In the genomic region with DNA sequence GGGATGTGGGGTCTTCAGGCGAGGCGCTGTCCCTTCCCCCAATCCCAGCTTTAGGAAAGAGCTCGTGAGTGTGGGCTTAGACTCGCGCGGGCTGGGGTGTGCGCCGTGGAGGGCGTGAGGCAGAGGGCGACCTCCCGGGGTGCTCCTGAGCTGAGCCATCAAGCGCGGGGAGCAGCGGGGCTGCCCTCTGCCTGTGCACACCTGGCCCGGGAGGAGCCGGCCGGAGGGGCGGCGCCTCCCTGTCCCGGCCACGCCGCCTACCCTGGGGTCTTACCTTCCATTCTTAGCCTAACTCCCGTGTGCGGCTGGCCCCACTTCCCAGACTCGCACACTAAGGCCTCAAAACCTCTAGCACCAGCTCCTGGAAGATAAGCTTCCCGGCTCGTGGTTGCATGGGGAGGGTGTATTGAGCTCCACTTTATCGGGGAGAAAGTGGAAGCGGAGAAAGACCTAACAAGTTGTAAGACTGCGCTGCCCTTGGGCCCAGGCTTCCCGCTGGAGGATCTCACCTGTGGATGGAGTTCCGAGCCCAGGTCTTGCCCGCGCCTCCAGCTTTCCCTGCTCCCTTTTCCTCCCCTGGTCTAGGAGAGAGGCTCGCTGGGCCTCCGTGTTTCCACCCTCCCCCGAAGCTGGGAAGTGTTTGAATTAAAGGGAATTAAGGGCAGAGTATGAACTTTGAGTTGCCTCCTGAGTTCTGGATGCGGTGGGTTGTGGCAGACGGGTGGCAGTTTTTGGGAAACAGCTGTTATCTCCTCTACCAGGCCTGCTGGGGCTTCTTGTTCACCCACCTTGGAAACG, we compare ENCODE assay signal across 1 cellular context.
A peak's percentile ranks its signal among the peaks of the same experiment; 100 is the strongest.
TF ChIP-seq lines count a peak whose summit lies in the region.

No MANE protein-coding gene starts in this region.

TF ChIP-seq in HepG2, 621 proteins besides CTCF, POLR2A, EP300 and RAD21 (continued from another document and continues in another):
- TF ChIP-seq, protein P1, sequence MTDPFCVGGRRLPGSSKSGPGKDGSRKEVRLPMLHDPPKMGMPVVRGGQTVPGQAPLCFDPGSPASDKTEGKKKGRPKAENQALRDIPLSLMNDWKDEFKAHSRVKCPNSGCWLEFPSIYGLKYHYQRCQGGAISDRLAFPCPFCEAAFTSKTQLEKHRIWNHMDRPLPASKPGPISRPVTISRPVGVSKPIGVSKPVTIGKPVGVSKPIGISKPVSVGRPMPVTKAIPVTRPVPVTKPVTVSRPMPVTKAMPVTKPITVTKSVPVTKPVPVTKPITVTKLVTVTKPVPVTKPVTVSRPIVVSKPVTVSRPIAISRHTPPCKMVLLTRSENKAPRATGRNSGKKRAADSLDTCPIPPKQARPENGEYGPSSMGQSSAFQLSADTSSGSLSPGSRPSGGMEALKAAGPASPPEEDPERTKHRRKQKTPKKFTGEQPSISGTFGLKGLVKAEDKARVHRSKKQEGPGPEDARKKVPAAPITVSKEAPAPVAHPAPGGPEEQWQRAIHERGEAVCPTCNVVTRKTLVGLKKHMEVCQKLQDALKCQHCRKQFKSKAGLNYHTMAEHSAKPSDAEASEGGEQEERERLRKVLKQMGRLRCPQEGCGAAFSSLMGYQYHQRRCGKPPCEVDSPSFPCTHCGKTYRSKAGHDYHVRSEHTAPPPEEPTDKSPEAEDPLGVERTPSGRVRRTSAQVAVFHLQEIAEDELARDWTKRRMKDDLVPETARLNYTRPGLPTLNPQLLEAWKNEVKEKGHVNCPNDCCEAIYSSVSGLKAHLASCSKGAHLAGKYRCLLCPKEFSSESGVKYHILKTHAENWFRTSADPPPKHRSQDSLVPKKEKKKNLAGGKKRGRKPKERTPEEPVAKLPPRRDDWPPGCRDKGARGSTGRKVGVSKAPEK (CRISPR knock-in tag; IDR thresholded peaks at IDR 0.05; ENCODE audit: borderline replicate concordance): no peak
- TF ChIP-seq ZFP36L2 (CRISPR knock-in tag; IDR thresholded peaks at IDR 0.05) (no peak), SP4 (CRISPR knock-in tag; IDR thresholded peaks at IDR 0.05) (peak; percentile 24; the same call in 1 of the 2 replicates), ZMYM3 (CRISPR knock-in tag; IDR thresholded peaks at IDR 0.05) (peak; percentile 90), RELA (CRISPR knock-in tag; IDR thresholded peaks at IDR 0.05) (no peak), ZNF607 (CRISPR knock-in tag; IDR thresholded peaks at IDR 0.05; ENCODE audit: borderline replicate concordance) (peak; percentile 67; the same call in 1 of the 2 replicates), ZNF510 (CRISPR knock-in tag; IDR thresholded peaks at IDR 0.05; ENCODE audit: low read depth) (no peak), PRPF4 (IDR thresholded peaks at IDR 0.05; ENCODE audit: low read depth, low read length, poor library complexity, severe bottlenecking) (no peak), HMG20A (CRISPR knock-in tag; IDR thresholded peaks at IDR 0.05; ENCODE audit: borderline replicate concordance) (no peak), ZSCAN31 (CRISPR knock-in tag; IDR thresholded peaks at IDR 0.05; ENCODE audit: low read depth) (peak; percentile 83; the same call in 1 of the 2 replicates), SP5 (CRISPR knock-in tag; IDR thresholded peaks at IDR 0.05; ENCODE audit: borderline replicate concordance, low read depth) (no peak), GTF3A (CRISPR knock-in tag; conservative IDR thresholded peaks at IDR 0.05) (no peak), ZBTB20 (CRISPR knock-in tag; IDR thresholded peaks at IDR 0.05; ENCODE audit: borderline replicate concordance, low read depth) (no peak), ZNF331 (CRISPR knock-in tag; IDR thresholded peaks at IDR 0.05) (no peak; the same call in 1 of the 2 replicates), AGO1 (IDR thresholded peaks at IDR 0.05; ENCODE audit: low read depth, low read length, poor library complexity, severe bottlenecking) (peak; percentile 57), MED13 (CRISPR knock-in tag; IDR thresholded peaks at IDR 0.05) (no peak), ZNF629 (CRISPR knock-in tag; conservative IDR thresholded peaks at IDR 0.05) (peak; percentile 97), FOXM1 (CRISPR knock-in tag; IDR thresholded peaks at IDR 0.05) (no peak), ZFY (CRISPR knock-in tag; IDR thresholded peaks at IDR 0.05) (peak; percentile 36), ETV5 (CRISPR knock-in tag; IDR thresholded peaks at IDR 0.05; ENCODE audit: borderline replicate concordance) (peak; percentile 8; the same call in 1 of the 2 replicates), TMF1 (CRISPR knock-in tag; IDR thresholded peaks at IDR 0.05; ENCODE audit: low read depth) (0 out of 2 replicates have a peak, but pooled peaks have one; percentile 47), ZFP36L1 (CRISPR knock-in tag; IDR thresholded peaks at IDR 0.05) (peak; percentile 74; the same call in 1 of the 2 replicates), ZNF674 (CRISPR knock-in tag; IDR thresholded peaks at IDR 0.05; ENCODE audit: low read depth) (no peak), KMT2A (CRISPR knock-in tag; IDR thresholded peaks at IDR 0.05) (peak; percentile 45), ZNF720 (CRISPR knock-in tag; IDR thresholded peaks at IDR 0.05) (no peak), MYC (CRISPR knock-in tag; IDR thresholded peaks at IDR 0.05; ENCODE audit: borderline replicate concordance) (peak; percentile 72; the same call in 1 of the 2 replicates), ZMYM4 (CRISPR knock-in tag; IDR thresholded peaks at IDR 0.05) (0 out of 2 replicates have a peak, but pooled peaks have one; percentile 26), ZNF891 (CRISPR knock-in tag; IDR thresholded peaks at IDR 0.05) (peak; percentile 30), ZNF616 (CRISPR knock-in tag; IDR thresholded peaks at IDR 0.05; ENCODE audit: low read depth) (no peak), ZNF292 (CRISPR knock-in tag; IDR thresholded peaks at IDR 0.05; ENCODE audit: borderline replicate concordance, low read depth) (0 out of 2 replicates have a peak, but pooled peaks have one; percentile 47), NFE2L2 (IDR thresholded peaks at IDR 0.05; ENCODE audit: low read length) (no peak), NR2F1 (CRISPR knock-in tag; IDR thresholded peaks at IDR 0.05) (no peak), KLF6 (CRISPR knock-in tag; IDR thresholded peaks at IDR 0.05) (0 out of 2 replicates have a peak, but pooled peaks have one; percentile 66), GFI1 (CRISPR knock-in tag; IDR thresholded peaks at IDR 0.05; ENCODE audit: borderline replicate concordance) (no peak; the same call in 1 of the 2 replicates), ZNF432 (CRISPR knock-in tag; IDR thresholded peaks at IDR 0.05; ENCODE audit: borderline replicate concordance) (no peak), ZNF30 (CRISPR knock-in tag; IDR thresholded peaks at IDR 0.05) (no peak), ZNF124 (CRISPR knock-in tag; IDR thresholded peaks at IDR 0.05) (0 out of 2 replicates have a peak, but pooled peaks have one; percentile 10), SKI (IDR thresholded peaks at IDR 0.05; ENCODE audit: partially characterized antibody) (no peak), MAFF (IDR thresholded peaks at IDR 0.05; ENCODE audit: low read depth, low read length) (no peak)
- TF ChIP-seq, protein P2, sequence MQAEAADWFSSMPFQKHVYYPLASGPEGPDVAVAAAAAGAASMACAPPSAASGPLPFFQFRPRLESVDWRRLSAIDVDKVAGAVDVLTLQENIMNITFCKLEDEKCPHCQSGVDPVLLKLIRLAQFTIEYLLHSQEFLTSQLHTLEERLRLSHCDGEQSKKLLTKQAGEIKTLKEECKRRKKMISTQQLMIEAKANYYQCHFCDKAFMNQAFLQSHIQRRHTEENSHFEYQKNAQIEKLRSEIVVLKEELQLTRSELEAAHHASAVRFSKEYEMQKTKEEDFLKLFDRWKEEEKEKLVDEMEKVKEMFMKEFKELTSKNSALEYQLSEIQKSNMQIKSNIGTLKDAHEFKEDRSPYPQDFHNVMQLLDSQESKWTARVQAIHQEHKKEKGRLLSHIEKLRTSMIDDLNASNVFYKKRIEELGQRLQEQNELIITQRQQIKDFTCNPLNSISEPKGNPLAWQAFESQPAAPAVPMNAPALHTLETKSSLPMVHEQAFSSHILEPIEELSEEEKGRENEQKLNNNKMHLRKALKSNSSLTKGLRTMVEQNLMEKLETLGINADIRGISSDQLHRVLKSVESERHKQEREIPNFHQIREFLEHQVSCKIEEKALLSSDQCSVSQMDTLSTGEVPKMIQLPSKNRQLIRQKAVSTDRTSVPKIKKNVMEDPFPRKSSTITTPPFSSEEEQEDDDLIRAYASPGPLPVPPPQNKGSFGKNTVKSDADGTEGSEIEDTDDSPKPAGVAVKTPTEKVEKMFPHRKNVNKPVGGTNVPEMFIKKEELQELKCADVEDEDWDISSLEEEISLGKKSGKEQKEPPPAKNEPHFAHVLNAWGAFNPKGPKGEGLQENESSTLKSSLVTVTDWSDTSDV (CRISPR knock-in tag; IDR thresholded peaks at IDR 0.05): peak; percentile 85; the same call in 1 of the 2 replicates
- TF ChIP-seq, protein P3, sequence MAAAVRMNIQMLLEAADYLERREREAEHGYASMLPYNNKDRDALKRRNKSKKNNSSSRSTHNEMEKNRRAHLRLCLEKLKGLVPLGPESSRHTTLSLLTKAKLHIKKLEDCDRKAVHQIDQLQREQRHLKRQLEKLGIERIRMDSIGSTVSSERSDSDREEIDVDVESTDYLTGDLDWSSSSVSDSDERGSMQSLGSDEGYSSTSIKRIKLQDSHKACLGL (CRISPR knock-in tag; IDR thresholded peaks at IDR 0.05): peak; percentile 25; the same call in 1 of the 2 replicates
- TF ChIP-seq, protein P4, sequence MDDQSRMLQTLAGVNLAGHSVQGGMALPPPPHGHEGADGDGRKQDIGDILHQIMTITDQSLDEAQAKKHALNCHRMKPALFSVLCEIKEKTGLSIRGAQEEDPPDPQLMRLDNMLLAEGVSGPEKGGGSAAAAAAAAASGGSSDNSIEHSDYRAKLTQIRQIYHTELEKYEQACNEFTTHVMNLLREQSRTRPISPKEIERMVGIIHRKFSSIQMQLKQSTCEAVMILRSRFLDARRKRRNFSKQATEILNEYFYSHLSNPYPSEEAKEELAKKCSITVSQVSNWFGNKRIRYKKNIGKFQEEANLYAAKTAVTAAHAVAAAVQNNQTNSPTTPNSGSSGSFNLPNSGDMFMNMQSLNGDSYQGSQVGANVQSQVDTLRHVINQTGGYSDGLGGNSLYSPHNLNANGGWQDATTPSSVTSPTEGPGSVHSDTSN (CRISPR knock-in tag; IDR thresholded peaks at IDR 0.05; ENCODE audit: borderline replicate concordance): no peak
- TF ChIP-seq, protein P5, sequence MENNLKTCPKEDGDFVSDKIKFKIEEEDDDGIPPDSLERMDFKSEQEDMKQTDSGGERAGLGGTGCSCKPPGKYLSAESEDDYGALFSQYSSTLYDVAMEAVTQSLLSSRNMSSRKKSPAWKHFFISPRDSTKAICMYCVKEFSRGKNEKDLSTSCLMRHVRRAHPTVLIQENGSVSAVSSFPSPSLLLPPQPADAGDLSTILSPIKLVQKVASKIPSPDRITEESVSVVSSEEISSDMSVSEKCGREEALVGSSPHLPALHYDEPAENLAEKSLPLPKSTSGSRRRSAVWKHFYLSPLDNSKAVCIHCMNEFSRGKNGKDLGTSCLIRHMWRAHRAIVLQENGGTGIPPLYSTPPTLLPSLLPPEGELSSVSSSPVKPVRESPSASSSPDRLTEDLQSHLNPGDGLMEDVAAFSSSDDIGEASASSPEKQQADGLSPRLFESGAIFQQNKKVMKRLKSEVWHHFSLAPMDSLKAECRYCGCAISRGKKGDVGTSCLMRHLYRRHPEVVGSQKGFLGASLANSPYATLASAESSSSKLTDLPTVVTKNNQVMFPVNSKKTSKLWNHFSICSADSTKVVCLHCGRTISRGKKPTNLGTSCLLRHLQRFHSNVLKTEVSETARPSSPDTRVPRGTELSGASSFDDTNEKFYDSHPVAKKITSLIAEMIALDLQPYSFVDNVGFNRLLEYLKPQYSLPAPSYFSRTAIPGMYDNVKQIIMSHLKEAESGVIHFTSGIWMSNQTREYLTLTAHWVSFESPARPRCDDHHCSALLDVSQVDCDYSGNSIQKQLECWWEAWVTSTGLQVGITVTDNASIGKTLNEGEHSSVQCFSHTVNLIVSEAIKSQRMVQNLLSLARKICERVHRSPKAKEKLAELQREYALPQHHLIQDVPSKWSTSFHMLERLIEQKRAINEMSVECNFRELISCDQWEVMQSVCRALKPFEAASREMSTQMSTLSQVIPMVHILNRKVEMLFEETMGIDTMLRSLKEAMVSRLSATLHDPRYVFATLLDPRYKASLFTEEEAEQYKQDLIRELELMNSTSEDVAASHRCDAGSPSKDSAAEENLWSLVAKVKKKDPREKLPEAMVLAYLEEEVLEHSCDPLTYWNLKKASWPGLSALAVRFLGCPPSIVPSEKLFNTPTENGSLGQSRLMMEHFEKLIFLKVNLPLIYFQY (CRISPR knock-in tag; IDR thresholded peaks at IDR 0.05; ENCODE audit: borderline replicate concordance): peak; percentile 61; the same call in 1 of the 2 replicates
- TF ChIP-seq, protein P6, sequence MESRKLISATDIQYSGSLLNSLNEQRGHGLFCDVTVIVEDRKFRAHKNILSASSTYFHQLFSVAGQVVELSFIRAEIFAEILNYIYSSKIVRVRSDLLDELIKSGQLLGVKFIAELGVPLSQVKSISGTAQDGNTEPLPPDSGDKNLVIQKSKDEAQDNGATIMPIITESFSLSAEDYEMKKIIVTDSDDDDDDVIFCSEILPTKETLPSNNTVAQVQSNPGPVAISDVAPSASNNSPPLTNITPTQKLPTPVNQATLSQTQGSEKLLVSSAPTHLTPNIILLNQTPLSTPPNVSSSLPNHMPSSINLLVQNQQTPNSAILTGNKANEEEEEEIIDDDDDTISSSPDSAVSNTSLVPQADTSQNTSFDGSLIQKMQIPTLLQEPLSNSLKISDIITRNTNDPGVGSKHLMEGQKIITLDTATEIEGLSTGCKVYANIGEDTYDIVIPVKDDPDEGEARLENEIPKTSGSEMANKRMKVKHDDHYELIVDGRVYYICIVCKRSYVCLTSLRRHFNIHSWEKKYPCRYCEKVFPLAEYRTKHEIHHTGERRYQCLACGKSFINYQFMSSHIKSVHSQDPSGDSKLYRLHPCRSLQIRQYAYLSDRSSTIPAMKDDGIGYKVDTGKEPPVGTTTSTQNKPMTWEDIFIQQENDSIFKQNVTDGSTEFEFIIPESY (CRISPR knock-in tag; IDR thresholded peaks at IDR 0.05): no peak
